8 cellular contexts compared by ENCODE assay signal in genomic region chr15:88454867-88455810, GRCh38. TPM values are rescaled to one million over a fixed set of nuclear protein-coding genes. Genes with fewer than 3 reads are reported as not detected.
DNase-seq lines count a peak whose midpoint lies in the region; ATAC-seq and TF ChIP-seq lines count a peak whose summit lies in the region.

No MANE protein-coding gene starts in this region.

- H3K36me3 Mint-ChIP-seq in neural crest cell (ENCODE audit: low read depth): no peaks in the 10 kb centered on the region

- H3K27me3 Mint-ChIP-seq in neural crest cell (ENCODE audit: low read depth): peaks cover 14% of the 10 kb centered on the region

- no peak overlapping the region for H3K27ac Mint-ChIP-seq in neural crest cell (ENCODE audit: unreplicated experiment)

- peak; percentile 53 for DNase-seq in DMS114 treated with DMSO at 0.1 percent for 48 hours (lab: John Stamatoyannopoulos, UW; ENCODE audit: unreplicated experiment)
- DNase-seq in NCI-H510A (lab: John Stamatoyannopoulos, UW): peak; percentile 17
- peak; percentile 63 for DNase-seq in activated CD8-positive, alpha-beta memory T cell treated with anti-CD3 and anti-CD28 coated beads for 24 hours
- DNase-seq in fibroblast of gingiva (ENCODE audit: low read depth): peak; percentile 68
- peak; percentile 39 for DNase-seq in neural crest cell (ENCODE audit: low read depth, low spot score)
- no peak for DNase-seq in KG1 (lab: John Stamatoyannopoulos, UW)

- no peaks in the 10 kb centered on the region for H3K9me3 Mint-ChIP-seq in neural crest cell

- peak; percentile 71 for TF ChIP-seq CTCF in neural crest cell (conservative IDR thresholded peaks at IDR 0.05)

- H3K4me1 Mint-ChIP-seq in neural crest cell: no peaks in the 10 kb centered on the region

- ATAC-seq in GM19467 (IDR thresholded peaks at IDR 0.05; ENCODE audit: unreplicated experiment) (peak; percentile 92), HG03460 (IDR thresholded peaks at IDR 0.05; ENCODE audit: unreplicated experiment) (peak; percentile 77)

- no peak overlapping the region for H3K4me3 Mint-ChIP-seq in neural crest cell

RNA-seq across cellular contexts. Expression of gene MRPL46, which starts 12.0 kb away (rescaled TPM):
- total RNA-seq in neural crest cell: 25.9 and 28.2 TPM in 2 replicates

RNA-seq across cellular contexts. Expression of gene MRPS11, which starts 12.4 kb away (rescaled TPM):
- 56.1 and 56.3 TPM in 2 replicates for total RNA-seq in neural crest cell
